ENCODE assay signal across 14 cellular contexts in genomic region chr4:79759793-79760192, GRCh38.
"Had no signal": no experiment of that assay in that cellular context is flagged by ENCODE, and none has a peak within 500 bp of the region (broad histone marks: within the 10 kb centered on the region; RNA-seq: fewer than 3 reads in every experiment).

No MANE protein-coding gene starts in this region.

- H3K4me1 ChIP-seq: gastroesophageal sphincter, left lung had no signal

- H3K9me3 ChIP-seq: gastroesophageal sphincter, left lung, sigmoid colon had no signal

- H3K27ac ChIP-seq: epithelial cell of prostate, gastroesophageal sphincter, left lung, sigmoid colon had no signal

- H3K27me3 ChIP-seq: gastroesophageal sphincter, left lung, sigmoid colon had no signal

- ATAC-seq: gastroesophageal sphincter, left lung had no signal

- FAIRE-seq: TTC549 had no signal

- DNase-seq: activated T-cell treated with anti-CD3 and anti-CD28 coated beads, Interleukin-2, amount 50 U/mL, for 1 hour; central memory CD4-positive, alpha-beta T cell; cortex of kidney; effector memory CD4-positive, alpha-beta T cell; islet precursor cell; left lung; sigmoid colon; stimulated activated CD4-positive, alpha-beta T cell treated with anti-CD3 and anti-CD28 coated beads, Interleukin-2, amount 100 ng/mL, for 24 hours; stimulated activated naive CD4-positive, alpha-beta T cell; substantia nigra; trophoblast cell had no signal

- H3K4me3 ChIP-seq: gastroesophageal sphincter, left lung, sigmoid colon had no signal

- H3K36me3 ChIP-seq: gastroesophageal sphincter, left lung, sigmoid colon had no signal
